In the genomic region with DNA sequence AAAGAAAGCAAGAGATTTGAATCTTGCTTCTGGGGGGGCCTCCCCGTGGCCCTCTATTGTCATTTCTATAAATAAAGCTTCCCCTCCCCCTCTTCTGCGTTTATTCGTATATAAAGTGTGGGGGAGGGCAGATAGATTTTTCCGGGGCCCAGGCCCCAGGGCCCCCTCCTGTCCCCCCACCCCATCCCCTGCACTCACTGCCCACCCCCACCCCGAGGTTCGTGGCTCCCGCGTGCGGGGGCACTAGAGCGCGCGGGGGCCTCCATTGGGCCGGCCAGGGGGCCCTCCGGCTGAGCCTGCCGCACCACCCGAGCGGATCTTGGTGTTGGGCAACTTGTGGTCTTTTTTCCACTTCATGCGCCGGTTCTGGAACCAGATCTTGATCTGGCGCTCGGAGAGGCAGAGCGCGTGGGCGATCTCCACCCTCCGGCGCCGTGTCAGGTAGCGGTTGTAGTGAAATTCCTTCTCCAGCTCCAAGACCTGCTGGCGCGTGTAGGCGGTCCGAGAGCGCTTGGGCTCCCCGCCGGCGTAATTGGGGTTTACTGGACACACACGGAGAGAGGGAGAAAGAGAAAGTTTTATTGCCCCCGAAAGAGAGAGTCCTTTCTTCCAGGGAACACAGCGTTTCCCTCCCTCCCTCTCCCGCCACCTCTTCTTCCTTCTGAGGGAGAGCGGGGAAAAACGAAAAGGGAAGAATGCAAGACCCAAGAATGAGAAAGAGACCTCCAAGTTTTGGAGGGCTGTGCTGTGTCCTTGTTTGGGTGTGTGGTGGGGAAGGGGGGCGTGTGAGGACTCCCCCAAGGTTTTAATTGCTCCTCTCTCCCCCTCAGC, we compare ENCODE assay signal across 8 cellular contexts. TPM values are rescaled to one million over a fixed set of nuclear protein-coding genes. Genes with fewer than 3 reads are reported as not detected.
DNase-seq lines count a peak whose midpoint lies in the region; ATAC-seq, FAIRE-seq and TF ChIP-seq lines count a peak whose summit lies in the region.

No MANE protein-coding gene starts in this region.

- H3K27me3 Mint-ChIP-seq in naive thymus-derived CD4-positive, alpha-beta T cell, result peaks cover 32 to 59% (median 38%) of the 10 kb centered on the region in 5 donors

- CTCF ChIA-PET in naive thymus-derived CD4-positive, alpha-beta T cell (lab: Charles Lee), result no interaction called here

- H3K4me3 ChIP-seq in AG10803 (ENCODE audit: low read length), result peak overlapping the region; percentile 82
- peak overlapping the region; percentile 86 for H3K4me3 ChIP-seq in Jurkat, Clone E6-1 (ENCODE audit: low read length)
- peak overlapping the region; percentile 49 to 81 (median 57) for H3K4me3 ChIP-seq in breast epithelium
- H3K4me3 ChIP-seq in naive thymus-derived CD4-positive, alpha-beta T cell (ENCODE audit: low read length), result no peak overlapping the region

- peaks cover 0 to 7% of the 10 kb centered on the region in 2 donors for H3K4me1 ChIP-seq in breast epithelium
- H3K4me1 ChIP-seq in naive thymus-derived CD4-positive, alpha-beta T cell (ENCODE audit: control insufficient read depth in 2 of 2, insufficient read depth in 2 of 2, low read length in 2 of 2), result peaks cover 15 to 16% of the 10 kb centered on the region in 2 donors

- peaks cover 0 to 59% of the 10 kb centered on the region in 2 donors for H3K27me3 ChIP-seq in breast epithelium
- H3K27me3 ChIP-seq in naive thymus-derived CD4-positive, alpha-beta T cell (ENCODE audit: control insufficient read depth in 2 of 2, insufficient read depth in 2 of 2, low read length in 2 of 2), result peaks cover 6 to 31% of the 10 kb centered on the region in 2 donors

- intact Hi-C loops in breast epithelium (cut with DNase I; ENCODE audit: low total_unique reads), result loop anchor here (5.0 kb wide), 1 partner anchor 34 kb away; no protein-coding TSS in a partner anchor
- intact Hi-C loops in naive thymus-derived CD4-positive, alpha-beta T cell (cut with micrococcal nuclease), result loop anchor here in 1 of 2 donors (5.0 kb wide), 1 partner anchor 64 kb away; no protein-coding TSS in a partner anchor

- peak overlapping the region; percentile 71 to 94 for H3K27ac ChIP-seq in breast epithelium
- no peak overlapping the region for H3K27ac ChIP-seq in naive thymus-derived CD4-positive, alpha-beta T cell (ENCODE audit: low read depth, low read length)

- H3K27ac Mint-ChIP-seq in naive thymus-derived CD4-positive, alpha-beta T cell, result peak overlapping the region in 2 of 9 donors; percentile 68 to 84

- H3K36me3 ChIP-seq in breast epithelium, result no peaks in the 10 kb centered on the region
- no peaks in the 10 kb centered on the region for H3K36me3 ChIP-seq in naive thymus-derived CD4-positive, alpha-beta T cell (ENCODE audit: control insufficient read depth in 2 of 3, insufficient read depth in 3 of 3, low read length in 3 of 3)

- POLR2A ChIA-PET in naive thymus-derived CD4-positive, alpha-beta T cell (lab: Charles Lee), result interaction anchor here (0.7 kb wide), 1 partner anchor 22 kb away, joined by 3 read pairs; no protein-coding TSS in a partner anchor

- no peaks in the 10 kb centered on the region for H3K9me3 ChIP-seq in breast epithelium
- no peaks in the 10 kb centered on the region for H3K9me3 ChIP-seq in naive thymus-derived CD4-positive, alpha-beta T cell (ENCODE audit: control insufficient read depth in 2 of 3, low read length in 3 of 3)

- DNase-seq in AG10803 (ENCODE audit: low read depth), result peak; percentile 75
- no peak for DNase-seq in Jurkat, Clone E6-1 (ENCODE audit: low read depth, low spot score)
- peak in 1 of 2 donors; percentile 58 for DNase-seq in breast epithelium (ENCODE audit: low spot score in 2 of 2)
- DNase-seq in naive thymus-derived CD4-positive, alpha-beta T cell, result no peak
- no peak for DNase-seq in NCI-H524 (lab: John Stamatoyannopoulos, UW)
- DNase-seq in NCI-H2107 (lab: John Stamatoyannopoulos, UW), result no peak
- DNase-seq in GM12892 (ENCODE audit: insufficient read length), result no peak

- no peak for FAIRE-seq in GM12892 (lab: Jason Lieb, UNC)

- H3K4me1 Mint-ChIP-seq in naive thymus-derived CD4-positive, alpha-beta T cell, result peaks cover 12 to 54% (median 42%) of the 10 kb centered on the region in 7 donors

- peak overlapping the region; percentile 80 to 93 (median 86) for H3K4me3 Mint-ChIP-seq in naive thymus-derived CD4-positive, alpha-beta T cell

- H3K9me3 Mint-ChIP-seq in naive thymus-derived CD4-positive, alpha-beta T cell, result peaks cover 0 to 4% (median 0%) of the 10 kb centered on the region in 11 donors

- TF ChIP-seq POLR2A in breast epithelium (IDR thresholded peaks at IDR 0.05) (no peak), GM12892 (IDR thresholded peaks at IDR 0.05; ENCODE audit: low read depth, low read length) (no peak)

- ATAC-seq in naive thymus-derived CD4-positive, alpha-beta T cell, result no peak
- no peak for ATAC-seq in HG02938 (IDR thresholded peaks at IDR 0.05; ENCODE audit: unreplicated experiment)

- peaks cover 0 to 15% (median 0%) of the 10 kb centered on the region in 5 donors for H3K36me3 Mint-ChIP-seq in naive thymus-derived CD4-positive, alpha-beta T cell

- TF ChIP-seq CTCF in AG10803 (conservative IDR thresholded peaks at IDR 0.05; ENCODE audit: low read length) (no peak), breast epithelium (IDR thresholded peaks at IDR 0.05) (no peak)

RNA-seq across cellular contexts. Expression of a gene that starts 1.5 kb away (rescaled TPM):
- polyA plus RNA-seq in Jurkat, Clone E6-1 (2012; ENCODE audit: insufficient read depth, insufficient read length), result 8.6 TPM
- 1 to 10 TPM; 2.2 to 7.5 (median 2.3) TPM for total RNA-seq in breast epithelium
- total RNA-seq in naive thymus-derived CD4-positive, alpha-beta T cell, result 1 to 10 TPM in 4 of 5 experiments, under 1 TPM in 1; 0.34 to 7.9 (median 2.4) TPM
- polyA plus RNA-seq in naive thymus-derived CD4-positive, alpha-beta T cell, result not detected
- polyA plus RNA-seq in GM12892 (2012; ENCODE audit: missing spikeins), result 2.7 TPM

RNA-seq across cellular contexts. Expression of a gene that starts 13.3 kb away (rescaled TPM):
- 13.5 TPM for polyA plus RNA-seq in Jurkat, Clone E6-1 (2012; ENCODE audit: insufficient read depth, insufficient read length)
- total RNA-seq in breast epithelium, result 10 to 100 TPM; 13.8 to 36.7 (median 14.4) TPM
- 10 to 100 TPM in 1 of 5 experiments, 1 to 10 TPM in 3, under 1 TPM in 1; 0.48 to 14.6 (median 7.1) TPM for total RNA-seq in naive thymus-derived CD4-positive, alpha-beta T cell
- under 1 TPM in 1 of 2 donors, not detected in 1; 0.11 TPM for polyA plus RNA-seq in naive thymus-derived CD4-positive, alpha-beta T cell
- polyA plus RNA-seq in GM12892 (2012; ENCODE audit: missing spikeins), result 4.5 TPM

RNA-seq across cellular contexts. Expression of a gene that starts 16.9 kb away (rescaled TPM):
- polyA plus RNA-seq in Jurkat, Clone E6-1 (2012; ENCODE audit: insufficient read depth, insufficient read length), result not detected
- total RNA-seq in breast epithelium, result 1 to 10 TPM in 2 of 3 donors, under 1 TPM in 1; 0.44 to 2.0 (median 1.4) TPM
- not detected for total RNA-seq in naive thymus-derived CD4-positive, alpha-beta T cell
- polyA plus RNA-seq in naive thymus-derived CD4-positive, alpha-beta T cell, result not detected
- polyA plus RNA-seq in GM12892 (2012; ENCODE audit: missing spikeins), result not detected

RNA-seq across cellular contexts. Expression of a gene that starts 28.1 kb away (rescaled TPM):
- not detected for polyA plus RNA-seq in Jurkat, Clone E6-1 (2012; ENCODE audit: insufficient read depth, insufficient read length)
- total RNA-seq in breast epithelium, result 10 to 100 TPM in 2 of 3 donors, 1 to 10 TPM in 1; 1.0 to 24.9 (median 18.2) TPM
- under 1 TPM in 1 of 5 experiments, not detected in 4; 0.34 TPM for total RNA-seq in naive thymus-derived CD4-positive, alpha-beta T cell
- not detected for polyA plus RNA-seq in naive thymus-derived CD4-positive, alpha-beta T cell
- not detected for polyA plus RNA-seq in GM12892 (2012; ENCODE audit: missing spikeins)

RNA-seq across cellular contexts. Expression of a gene that starts 31.8 kb away (rescaled TPM):
- polyA plus RNA-seq in Jurkat, Clone E6-1 (2012; ENCODE audit: insufficient read depth, insufficient read length), result not detected
- 10 to 100 TPM; 13.6 to 36.4 (median 19.6) TPM for total RNA-seq in breast epithelium
- total RNA-seq in naive thymus-derived CD4-positive, alpha-beta T cell, result 10 to 100 TPM in 4 of 5 experiments, 1 to 10 TPM in 1; 3.4 to 46.9 (median 34.2) TPM
- polyA plus RNA-seq in naive thymus-derived CD4-positive, alpha-beta T cell, result 10 to 100 TPM in 1 of 2 donors, 1 to 10 TPM in 1; 9.7 to 23.1 TPM
- 2.8 TPM for polyA plus RNA-seq in GM12892 (2012; ENCODE audit: missing spikeins)
